ENCODE assay signal across 9 cellular contexts in the genomic region with DNA sequence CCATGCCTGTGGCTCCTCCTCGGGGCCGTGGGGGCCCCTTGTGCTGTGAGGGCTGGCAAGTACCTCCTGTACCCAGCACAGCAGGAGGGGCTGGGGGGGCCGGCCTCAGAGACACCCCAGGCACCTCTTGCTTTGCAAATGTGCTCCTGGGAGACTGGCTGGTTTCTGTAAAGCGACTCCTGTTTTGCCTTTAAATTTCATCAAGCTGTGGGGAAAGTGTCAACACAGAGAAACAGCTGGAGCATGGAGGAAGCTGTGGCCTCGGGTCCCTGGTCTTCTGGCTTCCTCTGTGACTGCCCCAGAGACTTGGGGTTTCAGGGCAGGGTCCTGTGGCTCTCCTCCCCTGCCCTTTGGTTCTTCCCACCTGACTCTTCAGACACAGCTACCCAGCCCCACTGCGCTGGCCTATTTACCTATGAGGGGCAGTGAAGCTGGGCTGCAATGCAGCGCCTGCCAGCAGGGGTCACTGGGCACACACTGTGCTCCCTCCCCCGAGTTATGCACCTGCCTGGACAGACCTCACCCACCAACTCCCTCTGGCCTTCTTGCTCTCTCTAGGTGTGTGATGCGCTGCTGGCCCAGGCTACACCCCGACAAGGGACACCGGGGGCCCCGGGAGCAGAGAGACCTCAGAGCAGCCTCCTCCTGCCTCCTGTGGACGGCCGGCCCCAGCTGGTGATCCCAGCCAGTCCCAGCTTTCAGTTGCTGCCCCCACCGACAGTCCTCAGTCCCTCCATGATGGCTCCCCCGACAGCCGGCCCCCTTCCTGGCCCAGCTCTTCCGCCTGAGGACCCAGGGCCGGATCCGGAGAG. TPM values are rescaled to one million over a fixed set of nuclear protein-coding genes. Genes with fewer than 3 reads are reported as not detected.
DNase-seq lines count a peak whose midpoint lies in the region; ATAC-seq and TF ChIP-seq lines count a peak whose summit lies in the region.
"Had no signal": no experiment of that assay in that cellular context is flagged by ENCODE, and none has a peak within 500 bp of the region (broad histone marks: within the 10 kb centered on the region; RNA-seq: fewer than 3 reads in every experiment).

No MANE protein-coding gene starts in this region.

- no peaks in the 10 kb centered on the region for H3K4me1 Mint-ChIP-seq in activated CD4-positive, alpha-beta T cell treated with anti-CD3 and anti-CD28 coated beads for 36 hours
- H3K4me1 Mint-ChIP-seq in progenitor cell of endocrine pancreas (ENCODE audit: low read depth): no peaks in the 10 kb centered on the region

- H3K9me3 Mint-ChIP-seq in activated CD4-positive, alpha-beta T cell treated with anti-CD3 and anti-CD28 coated beads for 36 hours (ENCODE audit: low read depth): peaks cover 2% of the 10 kb centered on the region
- no peaks in the 10 kb centered on the region for H3K9me3 Mint-ChIP-seq in progenitor cell of endocrine pancreas (ENCODE audit: low read depth)

- H3K4me1 ChIP-seq in left ventricle myocardium inferior: no peaks in the 10 kb centered on the region

- intact Hi-C loops in activated CD4-positive, alpha-beta T cell treated with anti-CD3 and anti-CD28 coated beads for 36 hours (cut with DNase I, micrococcal nuclease): loop anchor here in 1 of 2 experiments (5.0 kb wide), 1 partner anchor 347 kb away; no protein-coding TSS in a partner anchor
- intact Hi-C loops in left ventricle myocardium inferior (cut with micrococcal nuclease): no loop called here

- H3K27ac ChIP-seq in left ventricle myocardium inferior (replicated peaks): no peak overlapping the region

- H3K27ac Mint-ChIP-seq in activated CD4-positive, alpha-beta T cell treated with anti-CD3 and anti-CD28 coated beads for 36 hours: no peak overlapping the region
- H3K27ac Mint-ChIP-seq in progenitor cell of endocrine pancreas: no peak overlapping the region

- H3K9me3 ChIP-seq in left ventricle myocardium inferior (replicated peaks): peaks cover 10% of the 10 kb centered on the region

- H3K4me3 Mint-ChIP-seq in activated CD4-positive, alpha-beta T cell treated with anti-CD3 and anti-CD28 coated beads for 36 hours: no peak overlapping the region
- no peak overlapping the region for H3K4me3 Mint-ChIP-seq in progenitor cell of endocrine pancreas (ENCODE audit: low read depth)

- no peaks in the 10 kb centered on the region for H3K27me3 Mint-ChIP-seq in activated CD4-positive, alpha-beta T cell treated with anti-CD3 and anti-CD28 coated beads for 36 hours
- H3K27me3 Mint-ChIP-seq in progenitor cell of endocrine pancreas: peaks cover 4% of the 10 kb centered on the region

- peak; percentile 61 for DNase-seq in activated CD4-positive, alpha-beta T cell treated with anti-CD3 and anti-CD28 coated beads for 36 hours
- no peak for DNase-seq in activated CD4-positive, alpha-beta T cell treated with anti-CD3 and anti-CD28 coated beads for 1 hour
- DNase-seq in MV-4-11 (lab: John Stamatoyannopoulos, UW) (peak; percentile 21), dermis blood vessel endothelial cell (peak; percentile 21), progenitor cell of endocrine pancreas (ENCODE audit: low spot score, unreplicated experiment) (no peak), left ventricle myocardium inferior (no peak), amniotic stem cell (lab: John Stamatoyannopoulos, UW) (no peak)

- H3K36me3 Mint-ChIP-seq in activated CD4-positive, alpha-beta T cell treated with anti-CD3 and anti-CD28 coated beads for 36 hours (ENCODE audit: low read depth): no peaks in the 10 kb centered on the region
- H3K36me3 Mint-ChIP-seq in progenitor cell of endocrine pancreas (ENCODE audit: insufficient read depth): no peaks in the 10 kb centered on the region

- no peaks in the 10 kb centered on the region for H3K36me3 ChIP-seq in left ventricle myocardium inferior

- peak; percentile 44 for ATAC-seq in activated CD4-positive, alpha-beta T cell treated with anti-CD3 and anti-CD28 coated beads for 36 hours
- ATAC-seq in GM21360 (IDR thresholded peaks at IDR 0.05; ENCODE audit: unreplicated experiment): no peak

- POLR2A ChIA-PET in activated CD4-positive, alpha-beta T cell treated with anti-CD3 and anti-CD28 coated beads for 36 hours (lab: Charles Lee): interaction anchor here (0.6 kb wide), 1 partner anchor 141 kb away, joined by 3 read pairs; no protein-coding TSS in a partner anchor

- TF ChIP-seq CTCF in progenitor cell of endocrine pancreas (IDR thresholded peaks at IDR 0.05; ENCODE audit: unreplicated experiment) (peak; percentile 34), left ventricle myocardium inferior (IDR thresholded peaks at IDR 0.05; ENCODE audit: borderline replicate concordance) (no peak)

- CTCF ChIA-PET in activated CD4-positive, alpha-beta T cell treated with anti-CD3 and anti-CD28 coated beads for 36 hours (lab: Charles Lee): interaction anchor here (0.6 to 1.1 kb wide), 4 partner anchors 33 to 255 kb away, joined by 3 to 4 read pairs (median 3); no protein-coding TSS in a partner anchor

- H3K27me3 ChIP-seq in left ventricle myocardium inferior (ENCODE audit: low read depth): peaks cover 93% of the 10 kb centered on the region

- H3K4me3 ChIP-seq in left ventricle myocardium inferior: no peak overlapping the region

RNA-seq across cellular contexts. Expression of a gene that starts 17.6 kb away (rescaled TPM):
- 10 to 100 TPM; 15.1 to 17.7 TPM for total RNA-seq in activated CD4-positive, alpha-beta T cell treated with anti-CD3 and anti-CD28 coated beads for 36 hours
- 33.4 and 44.9 TPM in 2 replicates for total RNA-seq in dermis blood vessel endothelial cell
- 27.5 and 27.6 TPM in 2 replicates for total RNA-seq in progenitor cell of endocrine pancreas
- 15.8 TPM for total RNA-seq in left ventricle myocardium inferior

RNA-seq across cellular contexts. Expression of a gene that starts 38.3 kb away (rescaled TPM):
- 100 to 1,000 TPM; 146 to 152 TPM for total RNA-seq in activated CD4-positive, alpha-beta T cell treated with anti-CD3 and anti-CD28 coated beads for 36 hours
- total RNA-seq in dermis blood vessel endothelial cell (62.6 and 64.8 TPM in 2 replicates), progenitor cell of endocrine pancreas (93.6 and 99.3 TPM in 2 replicates), left ventricle myocardium inferior (80.5 TPM)

RNA-seq across cellular contexts. Expression of a gene that starts 38.6 kb away (rescaled TPM):
- 1 to 10 TPM; 5.1 to 6.1 TPM for total RNA-seq in activated CD4-positive, alpha-beta T cell treated with anti-CD3 and anti-CD28 coated beads for 36 hours
- total RNA-seq in dermis blood vessel endothelial cell: 7.4 and 7.7 TPM in 2 replicates
- 34.0 and 35.3 TPM in 2 replicates for total RNA-seq in progenitor cell of endocrine pancreas
- total RNA-seq in left ventricle myocardium inferior: 4.5 TPM

RNA-seq across cellular contexts. Expression of a gene that starts 46.1 kb away (rescaled TPM):
- total RNA-seq in activated CD4-positive, alpha-beta T cell treated with anti-CD3 and anti-CD28 coated beads for 36 hours: 1 to 10 TPM; 5.1 to 6.3 TPM
- under 0.01 and 0.09 TPM in 2 replicates for total RNA-seq in dermis blood vessel endothelial cell
- 0.13 TPM in 1 of 2 replicates, not detected in the other for total RNA-seq in progenitor cell of endocrine pancreas
- 0.16 TPM for total RNA-seq in left ventricle myocardium inferior
- total RNA-seq: M059J had no signal

Comparison
In these comparisons a context has a peak if more than half of its experiments do, and no peak if none do; other contexts are left out.
1. DNase-seq: peak in activated CD4-positive, alpha-beta T cell treated with anti-CD3 and anti-CD28 coated beads for 36 hours (single experiment), MV-4-11 (single experiment) and dermis blood vessel endothelial cell (single experiment); none in activated CD4-positive, alpha-beta T cell treated with anti-CD3 and anti-CD28 coated beads for 1 hour (single experiment), progenitor cell of endocrine pancreas (single experiment), left ventricle myocardium inferior (single experiment) and amniotic stem cell (single experiment).